Comparison of ENCODE assay signal across 11 cellular contexts in genomic region chr1:41498809-41499208, GRCh38. TPM values are rescaled to one million over a fixed set of nuclear protein-coding genes. Genes with fewer than 3 reads are reported as not detected.
DNase-seq lines count a peak whose midpoint lies in the region; ATAC-seq and TF ChIP-seq lines count a peak whose summit lies in the region.
"Had no signal": no experiment of that assay in that cellular context is flagged by ENCODE, and none has a peak within 500 bp of the region (broad histone marks: within the 10 kb centered on the region; RNA-seq: fewer than 3 reads in every experiment).

No MANE protein-coding gene starts in this region.

- no peak overlapping the region for H3K4me3 ChIP-seq in lung
- H3K4me3 ChIP-seq: SK-N-MC had no signal

- H3K9me3 ChIP-seq in lung (ENCODE audit: control insufficient read depth in 2 of 2, insufficient read depth in 1 of 2, low read length in 1 of 2), result no peaks in the 10 kb centered on the region

- H3K4me3 Mint-ChIP-seq in chondrocyte (ENCODE audit: unreplicated experiment) (no peak overlapping the region), osteocyte (ENCODE audit: unreplicated experiment) (no peak overlapping the region)
- H3K4me3 Mint-ChIP-seq in activated T-cell treated with anti-CD3 and anti-CD28 coated beads, Interleukin-2, amount 50 U/mL, for 24 hours, result no peak overlapping the region
- no peak overlapping the region for H3K4me3 Mint-ChIP-seq in activated T-helper 1 cell treated with anti-CD3 and anti-CD28 coated beads, Interleukin-12 subunit alpha, Interleukin-12 subunit beta, Interleukin-2, Interleukin-4 antibody, amounts not matched to agents 30 ng/mL and 10 ng/mL and 1 ng/mL, durations not matched to agents 14 hours and 24 hours and 36 hours
- H3K4me3 Mint-ChIP-seq: naive B cell had no signal

- H3K4me1 ChIP-seq in lung (ENCODE audit: control insufficient read depth in 2 of 2, insufficient read depth in 2 of 2, low read length in 2 of 2), result peaks cover 9 to 50% of the 10 kb centered on the region in 2 donors

- DNase-seq in DMS 273 (lab: John Stamatoyannopoulos, UW; ENCODE audit: unreplicated experiment), result peak; percentile 63
- no peak for DNase-seq in DMS 273 treated with DMSO at 0.1 percent for 48 hours (lab: John Stamatoyannopoulos, UW)
- no peak for DNase-seq in chondrocyte (ENCODE audit: low spot score)
- peak; percentile 78 for DNase-seq in lung (ENCODE audit: low spot score)
- DNase-seq in osteocyte (ENCODE audit: extremely low spot score, unreplicated experiment), result no peak
- DNase-seq in activated T-cell treated with anti-CD3 and anti-CD28 coated beads, Interleukin-2, amount 50 U/mL, for 24 hours, result no peak
- no peak for DNase-seq in activated T-helper 1 cell treated with anti-CD3 and anti-CD28 coated beads, Interleukin-12 subunit alpha, Interleukin-12 subunit beta, Interleukin-2, Interleukin-4 antibody, amounts not matched to agents 30 ng/mL and 10 ng/mL and 1 ng/mL, durations not matched to agents 14 hours and 24 hours and 36 hours (ENCODE audit: low spot score)
- DNase-seq: naive B cell had no signal

- peak overlapping the region; percentile 73 to 82 for H3K27ac ChIP-seq in lung (ENCODE audit: low read depth in 1 of 2, low read length in 1 of 2)
- H3K27ac ChIP-seq: KMS-11, SK-N-MC had no signal

- H3K27me3 Mint-ChIP-seq in chondrocyte (ENCODE audit: low read depth) (no peaks in the 10 kb centered on the region), osteocyte (ENCODE audit: unreplicated experiment) (no peaks in the 10 kb centered on the region)
- H3K27me3 Mint-ChIP-seq in activated T-cell treated with anti-CD3 and anti-CD28 coated beads, Interleukin-2, amount 50 U/mL, for 24 hours, result peaks cover 26% of the 10 kb centered on the region
- H3K27me3 Mint-ChIP-seq in activated T-helper 1 cell treated with anti-CD3 and anti-CD28 coated beads, Interleukin-12 subunit alpha, Interleukin-12 subunit beta, Interleukin-2, Interleukin-4 antibody, amounts not matched to agents 30 ng/mL and 10 ng/mL and 1 ng/mL, durations not matched to agents 14 hours and 24 hours and 36 hours (ENCODE audit: insufficient read depth), result peaks cover 7% of the 10 kb centered on the region

- 41 to 71% methylated on average over 12 of the region's 12 CpGs for WGBS in lung, 2 donors

- no peaks in the 10 kb centered on the region for H3K9me3 Mint-ChIP-seq in chondrocyte (ENCODE audit: low read depth)
- no peaks in the 10 kb centered on the region for H3K9me3 Mint-ChIP-seq in osteocyte (ENCODE audit: unreplicated experiment)
- H3K9me3 Mint-ChIP-seq in activated T-cell treated with anti-CD3 and anti-CD28 coated beads, Interleukin-2, amount 50 U/mL, for 24 hours, result no peaks in the 10 kb centered on the region
- no peaks in the 10 kb centered on the region for H3K9me3 Mint-ChIP-seq in activated T-helper 1 cell treated with anti-CD3 and anti-CD28 coated beads, Interleukin-12 subunit alpha, Interleukin-12 subunit beta, Interleukin-2, Interleukin-4 antibody, amounts not matched to agents 30 ng/mL and 10 ng/mL and 1 ng/mL, durations not matched to agents 14 hours and 24 hours and 36 hours
- H3K9me3 Mint-ChIP-seq: naive B cell had no signal

- ATAC-seq in lung (ENCODE audit: insufficient read depth, low FRiP score) (no peak), GM19328 (IDR thresholded peaks at IDR 0.05; ENCODE audit: unreplicated experiment) (no peak)

- peak overlapping the region; percentile 85 for H3K27ac Mint-ChIP-seq in chondrocyte (ENCODE audit: unreplicated experiment)
- no peak overlapping the region for H3K27ac Mint-ChIP-seq in osteocyte (ENCODE audit: unreplicated experiment)
- no peak overlapping the region for H3K27ac Mint-ChIP-seq in activated T-cell treated with anti-CD3 and anti-CD28 coated beads, Interleukin-2, amount 50 U/mL, for 24 hours
- H3K27ac Mint-ChIP-seq in activated T-helper 1 cell treated with anti-CD3 and anti-CD28 coated beads, Interleukin-12 subunit alpha, Interleukin-12 subunit beta, Interleukin-2, Interleukin-4 antibody, amounts not matched to agents 30 ng/mL and 10 ng/mL and 1 ng/mL, durations not matched to agents 14 hours and 24 hours and 36 hours, result no peak overlapping the region

- H3K4me1 Mint-ChIP-seq in chondrocyte (ENCODE audit: low read depth), result peaks cover 62% of the 10 kb centered on the region
- peaks cover 46% of the 10 kb centered on the region for H3K4me1 Mint-ChIP-seq in osteocyte (ENCODE audit: unreplicated experiment)
- H3K4me1 Mint-ChIP-seq in activated T-cell treated with anti-CD3 and anti-CD28 coated beads, Interleukin-2, amount 50 U/mL, for 24 hours (ENCODE audit: low read depth), result peaks cover 5% of the 10 kb centered on the region
- H3K4me1 Mint-ChIP-seq in activated T-helper 1 cell treated with anti-CD3 and anti-CD28 coated beads, Interleukin-12 subunit alpha, Interleukin-12 subunit beta, Interleukin-2, Interleukin-4 antibody, amounts not matched to agents 30 ng/mL and 10 ng/mL and 1 ng/mL, durations not matched to agents 14 hours and 24 hours and 36 hours (ENCODE audit: low read depth), result peaks cover 12% of the 10 kb centered on the region

- H3K36me3 Mint-ChIP-seq in chondrocyte (ENCODE audit: low read depth) (no peaks in the 10 kb centered on the region), osteocyte (ENCODE audit: unreplicated experiment) (no peaks in the 10 kb centered on the region)
- H3K36me3 Mint-ChIP-seq in activated T-cell treated with anti-CD3 and anti-CD28 coated beads, Interleukin-2, amount 50 U/mL, for 24 hours (ENCODE audit: low read depth), result no peaks in the 10 kb centered on the region
- H3K36me3 Mint-ChIP-seq in activated T-helper 1 cell treated with anti-CD3 and anti-CD28 coated beads, Interleukin-12 subunit alpha, Interleukin-12 subunit beta, Interleukin-2, Interleukin-4 antibody, amounts not matched to agents 30 ng/mL and 10 ng/mL and 1 ng/mL, durations not matched to agents 14 hours and 24 hours and 36 hours (ENCODE audit: low read depth), result no peaks in the 10 kb centered on the region
- H3K36me3 Mint-ChIP-seq: naive B cell had no signal

- TF ChIP-seq CTCF in chondrocyte (IDR thresholded peaks at IDR 0.05) (no peak), lung (IDR thresholded peaks at IDR 0.05; ENCODE audit: control extremely low read depth, extremely low read depth) (no peak), osteocyte (IDR thresholded peaks at IDR 0.05) (no peak)

- no peaks in the 10 kb centered on the region for H3K27me3 ChIP-seq in lung (ENCODE audit: control insufficient read depth, insufficient read depth)

- intact Hi-C loops in activated T-helper 1 cell treated with anti-CD3 and anti-CD28 coated beads, Interleukin-12 subunit alpha, Interleukin-12 subunit beta, Interleukin-2, Interleukin-4 antibody, amounts not matched to agents 30 ng/mL and 10 ng/mL and 1 ng/mL, durations not matched to agents 14 hours and 24 hours and 36 hours (cut with micrococcal nuclease), result loop anchor here (10.0 kb wide), 1 partner anchor 536 kb away; no protein-coding TSS in a partner anchor

- H3K36me3 ChIP-seq in lung (ENCODE audit: control insufficient read depth in 2 of 2, insufficient read depth in 2 of 2, low read length in 2 of 2), result no peaks in the 10 kb centered on the region

RNA-seq across cellular contexts. Expression of gene EDN2, which starts 14.3 kb away (rescaled TPM):
- total RNA-seq in chondrocyte, result 0.38 to 4.2 TPM (median 0.80 TPM) in 3 replicates
- 1 to 10 TPM; 1.3 to 3.5 TPM for total RNA-seq in lung
- polyA plus RNA-seq in lung, result 10 to 100 TPM in 1 of 2 donors, under 1 TPM in 1; 0.85 to 15.2 TPM
- not detected in 2 replicates for total RNA-seq in osteocyte
- not detected in 2 replicates for total RNA-seq in activated T-helper 1 cell treated with anti-CD3 and anti-CD28 coated beads, Interleukin-12 subunit alpha, Interleukin-12 subunit beta, Interleukin-2, Interleukin-4 antibody, amounts not matched to agents 30 ng/mL and 10 ng/mL and 1 ng/mL, durations not matched to agents 14 hours and 24 hours and 36 hours

Comparison
In these comparisons a context has a peak if more than half of its experiments do, and no peak if none do; other contexts are left out.
1. DNase-seq: peak in DMS 273 (single experiment) and lung (single experiment); none in DMS 273 treated with DMSO at 0.1 percent for 48 hours (single experiment), chondrocyte (single experiment), osteocyte (single experiment), activated T-cell treated with anti-CD3 and anti-CD28 coated beads, Interleukin-2, amount 50 U/mL, for 24 hours (single experiment) and activated T-helper 1 cell treated with anti-CD3 and anti-CD28 coated beads, Interleukin-12 subunit alpha, Interleukin-12 subunit beta, Interleukin-2, Interleukin-4 antibody, amounts not matched to agents 30 ng/mL and 10 ng/mL and 1 ng/mL, durations not matched to agents 14 hours and 24 hours and 36 hours (single experiment).